In the genomic region with DNA sequence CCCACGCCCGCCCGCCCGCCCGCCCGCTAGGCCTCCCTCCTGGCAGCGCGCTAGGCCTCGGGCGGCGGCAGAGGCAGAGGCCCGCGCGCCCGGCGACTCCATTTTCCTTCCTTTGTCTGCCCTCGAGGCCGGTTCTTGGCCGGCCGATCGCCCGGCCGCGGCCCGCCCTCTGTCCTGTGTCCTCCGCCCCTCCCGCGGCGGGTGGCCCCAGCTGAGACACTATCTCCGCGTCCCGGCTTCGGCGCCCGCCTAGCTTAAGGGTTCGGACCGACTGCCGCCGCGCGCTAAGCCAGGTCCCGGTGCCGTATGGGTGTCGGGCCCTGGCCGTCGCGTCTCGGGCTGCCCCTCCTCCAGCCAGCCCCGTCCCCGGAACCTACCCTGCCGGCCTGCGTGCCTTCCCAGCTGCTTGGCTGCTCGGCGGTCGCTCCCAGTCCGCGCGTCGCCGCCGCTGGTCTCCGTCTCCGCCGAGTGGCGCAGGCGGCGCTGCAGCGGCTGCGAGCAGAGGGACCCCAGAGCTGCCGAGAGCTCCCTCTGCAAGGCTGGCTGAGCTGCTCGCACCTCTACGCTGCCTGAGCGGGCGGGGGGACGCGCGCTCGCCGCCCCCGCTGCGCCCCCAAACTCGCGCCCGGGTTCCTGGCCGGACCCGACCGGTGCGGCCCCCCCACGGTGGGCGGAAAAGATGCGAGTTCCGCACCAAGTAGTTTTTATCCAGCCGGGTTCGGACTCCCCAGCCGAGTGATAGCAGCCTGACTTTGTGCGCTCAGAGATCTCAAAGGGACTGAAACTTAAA, we compare ENCODE assay signal across 8 cellular contexts. TPM values are rescaled to one million over a fixed set of nuclear protein-coding genes. Genes with fewer than 3 reads are reported as not detected.
A peak's percentile ranks its signal among the peaks of the same experiment; 100 is the strongest.
DNase-seq lines count a peak whose midpoint lies in the region; ATAC-seq and TF ChIP-seq lines count a peak whose summit lies in the region.

No MANE protein-coding gene starts in this region.

- H3K4me3 ChIP-seq in AG04449 (ENCODE audit: low read depth, low read length) (peak overlapping the region; percentile 83), PC-3 (ENCODE audit: low read length) (peak overlapping the region; percentile 88), neuron (ENCODE audit: low read length) (peak overlapping the region; percentile 65), thyroid gland (replicated peaks in 1 of 3) (peak overlapping the region; percentile 63 to 96 (median 86))

- H3K9me3 ChIP-seq in PC-3 (ENCODE audit: low read length) (no peaks in the 10 kb centered on the region), neuron (ENCODE audit: low read length) (no peaks in the 10 kb centered on the region), thyroid gland (no peaks in the 10 kb centered on the region)

- H3K27me3 ChIP-seq in PC-3 (ENCODE audit: low read length): no peaks in the 10 kb centered on the region
- H3K27me3 ChIP-seq in foreskin keratinocyte: no peaks in the 10 kb centered on the region
- no peaks in the 10 kb centered on the region for H3K27me3 ChIP-seq in neuron (ENCODE audit: insufficient read depth, low read length)
- H3K27me3 ChIP-seq in thyroid gland: no peaks in the 10 kb centered on the region

- TF ChIP-seq POLR2A in thyroid gland (IDR thresholded peaks at IDR 0.05): no peak

- CTCF ChIA-PET in AG04449 (lab: Yijun Ruan, JAX): interaction anchor here (0.7 to 11.1 kb wide), 30 partner anchors 9 to 253 kb away, joined by 3 to 185 read pairs (median 6); a partner anchor contains a TSS
- CTCF ChIA-PET in PC-3 (lab: Charles Lee): interaction anchor here (0.6 to 2.5 kb wide), 4 partner anchors 16 to 97 kb away, joined by 4 to 19 read pairs (median 10); a partner anchor contains a TSS

- peaks cover 23% of the 10 kb centered on the region for H4K20me1 ChIP-seq in PC-3 (ENCODE audit: low read length)

- no TSS peak for BruUV-seq in PC-3 (replicated peaks; lab: Mats Ljungman, UMichigan)

- DNase-seq in AG04449 (ENCODE audit: low read depth, low spot score) (no peak), PC-3 (peak; percentile 22), foreskin keratinocyte (peak in 1 of 2 donors; percentile 41), thyroid gland (peak; percentile 58 to 70)
- peak; percentile 86 for DNase-seq in activated effector memory CD4-positive, alpha-beta T cell treated with anti-CD3 and anti-CD28 coated beads, Interleukin-2, amount 50 U/mL, for 16 hours

- no peaks in the 10 kb centered on the region for H3K9me2 ChIP-seq in PC-3 (replicated peaks; ENCODE audit: low read length)

- no peaks in the 10 kb centered on the region for H3F3A ChIP-seq in PC-3 (ENCODE audit: low read length, unreplicated experiment)

- H3K4me1 ChIP-seq in PC-3 (ENCODE audit: insufficient read depth, low read length) (peaks cover 17% of the 10 kb centered on the region), foreskin keratinocyte (peaks cover 12% of the 10 kb centered on the region), neuron (ENCODE audit: insufficient read depth, low read length) (peaks cover 19% of the 10 kb centered on the region), thyroid gland (peaks cover 11 to 27% of the 10 kb centered on the region in 2 donors)

- peak overlapping the region; percentile 91 for H3K4me2 ChIP-seq in PC-3 (ENCODE audit: low read length)

- intact Hi-C loops in PC-3 (cut with micrococcal nuclease): loop anchor here (2.0 kb wide), 2 partner anchors 42 to 98 kb away; a partner anchor contains a TSS
- intact Hi-C loops in thyroid gland (cut with DNase I): loop anchor here (5.0 kb wide), 2 partner anchors 36 to 104 kb away; a partner anchor contains a TSS

- 1% methylated on average over 12 to 17 of the region's 96 CpGs for WGBS in thyroid gland, 2 donors

- peaks cover 53% of the 10 kb centered on the region for H3K79me2 ChIP-seq in PC-3 (ENCODE audit: low read length)

- ATAC-seq in GM18517 (IDR thresholded peaks at IDR 0.05; ENCODE audit: unreplicated experiment) (peak; percentile 10), HG03064 (IDR thresholded peaks at IDR 0.05; ENCODE audit: low read depth, unreplicated experiment) (peak; percentile 16), PC-3 (peak; percentile 4), foreskin keratinocyte (peak; percentile 9)

- peak; percentile 51 for TF ChIP-seq CTCF in AG04449 (IDR thresholded peaks at IDR 0.05; ENCODE audit: insufficient read depth, low read length, missing control alignments)
- TF ChIP-seq CTCF in PC-3 (conservative IDR thresholded peaks at IDR 0.05; ENCODE audit: low read depth, low read length): peak; percentile 21; the same call in 1 of the 2 replicates
- peak; percentile 49 for TF ChIP-seq CTCF in foreskin keratinocyte (conservative IDR thresholded peaks at IDR 0.05)
- TF ChIP-seq CTCF in thyroid gland (IDR thresholded peaks at IDR 0.05): peak in 3 of 6 experiments; percentile 12 to 27 (median 14)

- H3K27ac ChIP-seq in PC-3 (ENCODE audit: low read length) (peak overlapping the region; percentile 87), foreskin keratinocyte (peak overlapping the region; percentile 84), thyroid gland (peak overlapping the region; percentile 94 to 98 (median 96))

- H2AFZ ChIP-seq in PC-3 (ENCODE audit: low read length) (peak overlapping the region; percentile 61; the same call in 1 of the 2 replicates), neuron (ENCODE audit: low read depth, low read length) (peak overlapping the region; percentile 62)

- H3K9ac ChIP-seq in PC-3 (ENCODE audit: low read length): peak overlapping the region; percentile 98

- POLR2A ChIA-PET in AG04449 (lab: Yijun Ruan, JAX) (interaction anchor here (0.7 to 2.7 kb wide), 6 partner anchors 8 to 104 kb away, joined by 3 to 17 read pairs (median 4); a partner anchor contains a TSS), PC-3 (lab: Charles Lee; ENCODE audit: unreplicated experiment) (interaction anchor here (0.5 to 1.3 kb wide), 5 partner anchors 42 to 1041 kb away, joined by 3 to 16 read pairs (median 7); no protein-coding TSS in a partner anchor)

- H3K36me3 ChIP-seq in PC-3 (ENCODE audit: low read depth, low read length) (no peaks in the 10 kb centered on the region), neuron (ENCODE audit: insufficient read depth, low read length) (peaks cover 2% of the 10 kb centered on the region), thyroid gland (no peaks in the 10 kb centered on the region)

RNA-seq across cellular contexts. Expression of a gene that starts 0.8 kb away (rescaled TPM):
- total RNA-seq in PC-3 (2014; rRNA removed): 30.3 and 34.7 TPM in 2 replicates
- 37.0 and 42.9 TPM in 2 replicates for total RNA-seq in foreskin keratinocyte
- polyA plus RNA-seq in foreskin keratinocyte: 17.8 and 22.1 TPM in 2 replicates
- 10 to 100 TPM; 37.2 to 52.1 (median 47.2) TPM for total RNA-seq in thyroid gland

RNA-seq across cellular contexts. Expression of a gene that starts 34.5 kb away (rescaled TPM):
- total RNA-seq in PC-3 (2014; rRNA removed): 14.8 and 30.8 TPM in 2 replicates
- total RNA-seq in foreskin keratinocyte: 31.6 and 32.0 TPM in 2 replicates
- 29.3 and 29.9 TPM in 2 replicates for polyA plus RNA-seq in foreskin keratinocyte
- 10 to 100 TPM; 21.3 to 57.1 (median 41.2) TPM for total RNA-seq in thyroid gland
